In the genomic region with DNA sequence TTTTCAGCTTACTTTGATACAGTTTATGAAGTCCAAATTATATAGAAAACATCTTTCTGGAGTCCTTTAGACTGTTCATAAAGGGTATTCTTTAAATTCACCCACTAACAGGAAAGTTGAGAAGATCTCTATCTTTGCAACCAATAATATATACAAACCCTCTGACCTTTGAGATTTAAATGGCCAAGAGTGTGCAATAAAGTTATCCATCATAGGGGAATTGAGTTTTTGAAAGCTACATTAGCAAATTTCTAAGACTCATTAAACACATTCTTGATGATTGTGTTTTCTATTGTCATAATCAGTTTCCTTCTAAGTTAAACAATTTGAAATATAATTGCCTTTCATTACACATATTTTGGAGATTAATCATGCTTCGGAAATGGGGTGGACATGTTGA, we compare ENCODE assay signal across 25 cellular contexts. TPM values are rescaled to one million over a fixed set of nuclear protein-coding genes. Genes with fewer than 3 reads are reported as not detected.
DNase-seq lines count a peak whose midpoint lies in the region; ATAC-seq, FAIRE-seq and TF ChIP-seq lines count a peak whose summit lies in the region.
"Had no signal": no experiment of that assay in that cellular context is flagged by ENCODE, and none has a peak within 500 bp of the region (broad histone marks: within the 10 kb centered on the region; RNA-seq: fewer than 3 reads in every experiment).

No MANE protein-coding gene starts in this region.

- H3K4me2 ChIP-seq in GM23248 (ENCODE audit: unreplicated experiment): peak overlapping the region; percentile 41
- no peak overlapping the region for H3K4me2 ChIP-seq in IMR-90 (ENCODE audit: low read depth, low read length)
- H3K4me2 ChIP-seq in H1 (ENCODE audit: insufficient read depth in 1 of 2, low read depth in 2 of 2, low read length in 2 of 2): no peak overlapping the region
- H3K4me2 ChIP-seq in smooth muscle cell: peak overlapping the region; percentile 69
- H3K4me2 ChIP-seq: A549 had no signal

- H3K9me1 ChIP-seq in IMR-90 (ENCODE audit: insufficient read depth, low read length): peaks cover 10% of the 10 kb centered on the region

- H2BK12ac ChIP-seq in H1 (ENCODE audit: low read depth, low read length): no peak overlapping the region

- in situ Hi-C loops in GM23248 (cut with MboI): no loop called here
- in situ Hi-C loops in IMR-90 (cut with MboI; ENCODE audit: low sequenced_read_pairs): no loop called here

- H3K79me2 ChIP-seq in GM23248 (ENCODE audit: insufficient read depth): no peaks in the 10 kb centered on the region
- H3K79me2 ChIP-seq in H1 (ENCODE audit: control insufficient read depth in 1 of 2, insufficient read depth in 2 of 2, low read length in 2 of 2): peaks cover 0 to 100% of the 10 kb centered on the region in 2 experiments; a peak in 3 of 4 replicates
- peaks cover 100% of the 10 kb centered on the region for H3K79me2 ChIP-seq in smooth muscle cell (ENCODE audit: low read depth)

- intact Hi-C loops in IMR-90 (cut with micrococcal nuclease): loop anchor here (5.0 kb wide), 5 partner anchors 142 to 342 kb away; partner anchors contain the start of gene PAN3

- peak overlapping the region; percentile 76; the same call in 1 of the 2 replicates for H2BK20ac ChIP-seq in IMR-90 (ENCODE audit: low read depth, low read length)
- no peak overlapping the region for H2BK20ac ChIP-seq in H1 (ENCODE audit: low read length)

- H3K56ac ChIP-seq in IMR-90 (ENCODE audit: extremely low read depth, insufficient read depth, low read length) (no peak overlapping the region), H1 (replicated peaks; ENCODE audit: insufficient read length, low read depth, low read length) (no peak overlapping the region)

- H2AK9ac ChIP-seq in IMR-90 (replicated peaks; ENCODE audit: low read depth, low read length, poor library complexity): no peak overlapping the region

- H4K20me1 ChIP-seq in GM23248 (ENCODE audit: insufficient read depth): no peaks in the 10 kb centered on the region
- peaks cover 3% of the 10 kb centered on the region; the same call in 1 of the 2 replicates for H4K20me1 ChIP-seq in IMR-90 (ENCODE audit: insufficient read depth, low read length)
- H4K20me1 ChIP-seq in H1 (replicated peaks in 1 of 2; ENCODE audit: control insufficient read depth in 1 of 2, insufficient read depth in 2 of 2, low read length in 2 of 2): peaks cover 1 to 7% of the 10 kb centered on the region in 2 experiments
- peaks cover 100% of the 10 kb centered on the region for H4K20me1 ChIP-seq in smooth muscle cell (ENCODE audit: low read depth)

- peak; percentile 19 for FAIRE-seq in H1 (lab: Jason Lieb, UNC)
- FAIRE-seq: A549, D721Med, GM12892, GM18507, GM19239, HTR-8/SVneo had no signal

- H3K23ac ChIP-seq in IMR-90 (ENCODE audit: low read depth, low read length): no peak overlapping the region
- H3K23ac ChIP-seq in H1 (ENCODE audit: insufficient read length): no peak overlapping the region

- dilution Hi-C loops in IMR-90 (cut with HindIII; ENCODE audit: low sequenced_read_pairs, unreplicated experiment): no loop called here

- no peak for TF ChIP-seq EP300 in H1 (IDR thresholded peaks at IDR 0.05; ENCODE audit: borderline replicate concordance in 1 of 2, low read depth in 2 of 2, low read length in 2 of 2)

- H2AK5ac ChIP-seq in IMR-90 (ENCODE audit: low read depth, low read length) (no peak overlapping the region), H1 (ENCODE audit: low read depth, low read length) (no peak overlapping the region)

- TF ChIP-seq CTCF in IMR-90 (conservative IDR thresholded peaks at IDR 0.05; ENCODE audit: low read depth, low read length): no peak
- TF ChIP-seq CTCF in H1 (IDR thresholded peaks at IDR 0.05; ENCODE audit: control extremely low read depth in 1 of 3, insufficient read depth in 1 of 3, low read depth in 1 of 3, low read length in 3 of 3): no peak
- TF ChIP-seq CTCF in smooth muscle cell (IDR thresholded peaks at IDR 0.05; ENCODE audit: borderline replicate concordance, insufficient read depth, poor library complexity, severe bottlenecking): no peak

- no peak overlapping the region for H2AFZ ChIP-seq in GM23248
- H2AFZ ChIP-seq in IMR-90 (replicated peaks; ENCODE audit: low read length, poor library complexity): no peak overlapping the region
- no peak overlapping the region for H2AFZ ChIP-seq in H1 (ENCODE audit: low read length)
- H2AFZ ChIP-seq in smooth muscle cell (ENCODE audit: low read depth): no peak overlapping the region

- peaks cover 54% of the 10 kb centered on the region for H3K4me1 ChIP-seq in GM23248 (ENCODE audit: insufficient read depth)
- H3K4me1 ChIP-seq in IMR-90 (ENCODE audit: control insufficient read depth, insufficient read depth, low read length): peaks cover 15% of the 10 kb centered on the region
- peaks cover 5 to 9% (median 7%) of the 10 kb centered on the region in 4 experiments; a peak in 6 of 7 replicates for H3K4me1 ChIP-seq in H1 (replicated peaks in 1 of 4; ENCODE audit: control insufficient read depth in 3 of 4, insufficient read depth in 4 of 4, low read length in 3 of 4)
- peaks cover 40% of the 10 kb centered on the region for H3K4me1 ChIP-seq in smooth muscle cell (ENCODE audit: low read depth)
- H3K4me1 ChIP-seq: A549 had no signal

- H4K8ac ChIP-seq in IMR-90 (ENCODE audit: low read depth in 2 of 2, low read length in 2 of 2): no peak overlapping the region
- H4K8ac ChIP-seq in H1 (ENCODE audit: extremely low read depth, insufficient read depth, low read length): no peak overlapping the region

- TF ChIP-seq RAD21 in IMR-90 (IDR thresholded peaks at IDR 0.05; ENCODE audit: low read length): no peak
- TF ChIP-seq RAD21 in H1 (IDR thresholded peaks at IDR 0.05 in 1 of 2, conservative IDR thresholded peaks at IDR 0.05 in 1 of 2; ENCODE audit: low read depth in 2 of 2, low read length in 2 of 2): no peak

- POLR2A ChIA-PET in IMR-90 (lab: Charles Lee; ENCODE audit: unreplicated experiment): no interaction called here
- POLR2A ChIA-PET in H1 (lab: Charles Lee; ENCODE audit: partially characterized antibody): interaction anchor here (1.1 to 1.6 kb wide), 2 partner anchors 17 to 52 kb away, joined by 5 read pairs; no protein-coding TSS in a partner anchor

- DNase-seq in GM23248 (no peak), IMR-90 (no peak), H1 (ENCODE audit: low read depth in 1 of 2, low spot score in 2 of 2) (no peak), smooth muscle cell (lab: John Stamatoyannopoulos, UW; ENCODE audit: unreplicated experiment) (no peak), mucosa of gallbladder (ENCODE audit: low spot score) (no peak), DMS 273 treated with DMSO at 0.1 percent for 48 hours (lab: John Stamatoyannopoulos, UW) (no peak)
- DNase-seq: AML-193; Caco-2; CD4-positive, alpha-beta T cell; DMS153; DMS79; GDM1; GOT3; H9; Karpas-422; KBM-7 had no signal

- H3K9ac ChIP-seq in GM23248: no peak overlapping the region
- H3K9ac ChIP-seq in IMR-90 (ENCODE audit: low read depth, low read length): no peak overlapping the region
- no peak overlapping the region for H3K9ac ChIP-seq in H1 (replicated peaks in 1 of 4; ENCODE audit: extremely low read depth in 1 of 4, low read depth in 3 of 4, low read length in 3 of 4)
- H3K9ac ChIP-seq in smooth muscle cell (ENCODE audit: low read depth): no peak overlapping the region

- H3K27me3 ChIP-seq in GM23248 (replicated peaks; ENCODE audit: insufficient read depth): no peaks in the 10 kb centered on the region
- no peaks in the 10 kb centered on the region for H3K27me3 ChIP-seq in IMR-90 (ENCODE audit: control insufficient read depth, insufficient read depth, low read length)
- H3K27me3 ChIP-seq in H1 (replicated peaks in 1 of 4; ENCODE audit: control insufficient read depth in 3 of 4, extremely low read depth in 1 of 4, insufficient read depth in 3 of 4, low read length in 3 of 4): no peaks in the 10 kb centered on the region
- no peaks in the 10 kb centered on the region for H3K27me3 ChIP-seq in smooth muscle cell (ENCODE audit: low read depth)

- no peaks in the 10 kb centered on the region for H3K23me2 ChIP-seq in H1 (ENCODE audit: low read depth, low read length)

- no peaks in the 10 kb centered on the region for H3K9me2 ChIP-seq in GM23248 (ENCODE audit: insufficient read depth)

- H2BK5ac ChIP-seq in IMR-90 (ENCODE audit: low read depth, low read length, poor library complexity, severe bottlenecking) (no peak overlapping the region), H1 (ENCODE audit: low read depth, low read length) (no peak overlapping the region)

- H3K27ac ChIP-seq in GM23248 (no peak overlapping the region), IMR-90 (ENCODE audit: insufficient read depth, low read length) (no peak overlapping the region), H1 (ENCODE audit: low read depth, low read length) (no peak overlapping the region), smooth muscle cell (ENCODE audit: low read depth) (peak overlapping the region; percentile 81)
- H3K27ac ChIP-seq: 22Rv1, A549, C4-2B had no signal

- H4K5ac ChIP-seq in IMR-90 (ENCODE audit: low read depth, low read length): no peak overlapping the region
- no peak overlapping the region for H4K5ac ChIP-seq in H1 (ENCODE audit: insufficient read length, low read depth, low read length)

- no peak overlapping the region for H2BK15ac ChIP-seq in IMR-90 (ENCODE audit: low read depth, low read length)
- H2BK15ac ChIP-seq in H1 (ENCODE audit: low read length): no peak overlapping the region

- CTCF ChIA-PET in IMR-90 (lab: Yijun Ruan, JAX) (interaction anchor here (1.0 kb wide), 1 partner anchor 55 kb away, joined by 4 read pairs; no protein-coding TSS in a partner anchor), H1 (lab: Charles Lee; ENCODE audit: partially characterized antibody) (interaction anchor here (0.5 to 2.1 kb wide), 4 partner anchors 11 to 466 kb away, joined by 3 to 8 read pairs (median 4); no protein-coding TSS in a partner anchor)

- H2BK120ac ChIP-seq in IMR-90 (ENCODE audit: low read depth, low read length) (peak overlapping the region; percentile 68; the same call in 1 of the 2 replicates), H1 (replicated peaks; ENCODE audit: low read depth, low read length) (no peak overlapping the region)

- H3K79me1 ChIP-seq in IMR-90 (ENCODE audit: low read depth in 1 of 2, low read length in 2 of 2) (peaks cover 16 to 43% of the 10 kb centered on the region in 2 experiments), H1 (ENCODE audit: low read depth, low read length) (peaks cover 2% of the 10 kb centered on the region)

- no peaks in the 10 kb centered on the region for H3K9me3 ChIP-seq in GM23248 (ENCODE audit: low read depth)
- H3K9me3 ChIP-seq in IMR-90 (ENCODE audit: control insufficient read depth, insufficient read depth, low read length): no peaks in the 10 kb centered on the region
- H3K9me3 ChIP-seq in H1 (ENCODE audit: insufficient read depth in 2 of 2, low read depth in 1 of 2, low read length in 1 of 2): no peaks in the 10 kb centered on the region; a peak in 1 of 4 replicates
- no peaks in the 10 kb centered on the region for H3K9me3 ChIP-seq in smooth muscle cell (replicated peaks; ENCODE audit: low read depth)
- H3K9me3 ChIP-seq: A549, Caco-2 had no signal

- no peak overlapping the region for H3K18ac ChIP-seq in IMR-90 (ENCODE audit: low read depth, low read length)
- H3K18ac ChIP-seq in H1 (ENCODE audit: extremely low read depth, low read length): no peak overlapping the region

- H3K4me3 ChIP-seq in GM23248: no peak overlapping the region
- no peak overlapping the region for H3K4me3 ChIP-seq in IMR-90 (ENCODE audit: insufficient read depth, low read depth, low read length)
- H3K4me3 ChIP-seq in H1 (ENCODE audit: extremely low read depth in 1 of 4, insufficient read depth in 2 of 4, low read depth in 3 of 4, low read length in 4 of 4): no peak overlapping the region
- H3K4me3 ChIP-seq in smooth muscle cell: no peak overlapping the region
- H3K4me3 ChIP-seq: A549 had no signal

- H3K36me3 ChIP-seq in GM23248 (ENCODE audit: low read depth) (no peaks in the 10 kb centered on the region), IMR-90 (ENCODE audit: control insufficient read depth, insufficient read depth, low read length) (no peaks in the 10 kb centered on the region; the same call in 1 of the 2 replicates), H1 (ENCODE audit: control insufficient read depth in 2 of 4, insufficient read depth in 4 of 4, low read length in 3 of 4) (no peaks in the 10 kb centered on the region; a peak in 2 of 8 replicates), smooth muscle cell (ENCODE audit: low read depth) (no peaks in the 10 kb centered on the region)

- ATAC-seq in IMR-90 (ENCODE audit: low read depth) (no peak), GM21390 (IDR thresholded peaks at IDR 0.05; ENCODE audit: unreplicated experiment) (no peak)
- ATAC-seq: A549 had no signal

- BruUV-seq in IMR-90 (replicated peaks; lab: Mats Ljungman, UMichigan): no TSS peak

- WGBS in GM23248 (ENCODE audit: low coverage in 1 of 2, low lambda C conversion rate in 2 of 2, missing lambda C conversion rate in 2 of 2), 2 experiments: 74 to 89% methylated on average over 1 of the region's 1 CpG
- no CpG with 5 or more reads among the region's 1 CpG for WGBS in IMR-90 (ENCODE audit: extremely low coverage in 2 of 2, insufficient read length in 1 of 2), 2 experiments
- WGBS in H1 (ENCODE audit: extremely low coverage in 1 of 2, insufficient coverage in 1 of 2, insufficient read length in 1 of 2, insufficient replicate concordance in 2 of 2, low coverage in 1 of 2, low lambda C conversion rate in 2 of 2, missing lambda C conversion rate in 1 of 2), 2 experiments: 100% methylated on average over 1 of the region's 1 CpG; no CpG with 5 or more reads in 1 of the 2 experiments
- 86% methylated on average over 1 of the region's 1 CpG for WGBS in smooth muscle cell (ENCODE audit: low lambda C conversion rate)

- H3F3A ChIP-seq in GM23248 (ENCODE audit: insufficient read depth): peaks cover 49% of the 10 kb centered on the region
- peaks cover 60% of the 10 kb centered on the region for H3F3A ChIP-seq in smooth muscle cell (ENCODE audit: low read depth)

- TF ChIP-seq POLR2A in IMR-90 (IDR thresholded peaks at IDR 0.05; ENCODE audit: low read depth, low read length) (no peak), H1 (IDR thresholded peaks at IDR 0.05; ENCODE audit: control extremely low read depth in 1 of 2, low read depth in 2 of 2, low read length in 2 of 2) (no peak)

- no peak overlapping the region for H3K4ac ChIP-seq in IMR-90 (ENCODE audit: low read depth, low read length)
- H3K4ac ChIP-seq in H1 (replicated peaks; ENCODE audit: insufficient read length, low read depth, low read length): no peak overlapping the region

- H3K14ac ChIP-seq in IMR-90 (replicated peaks; ENCODE audit: low read depth, low read length): no peak overlapping the region
- H3K14ac ChIP-seq in H1 (ENCODE audit: insufficient read length): no peak overlapping the region

- H4K91ac ChIP-seq in IMR-90 (ENCODE audit: insufficient read depth, low read depth, low read length): no peak overlapping the region
- no peak overlapping the region for H4K91ac ChIP-seq in H1 (replicated peaks; ENCODE audit: insufficient read length, low read length)

RNA-seq across cellular contexts. Expression of gene FLT1, which starts 15.9 kb away (rescaled TPM):
- 18.6 and 26.6 TPM in 2 replicates for total RNA-seq in GM23248 (2014; rRNA removed; shearing (Covaris generic))
- polyA plus RNA-seq in GM23248 (2016; fragmentation: Nextera tagmentation; extraction: Ambion mirVana) (11.3 and 12.9 TPM in 2 replicates), IMR-90 (2012; rRNA removed) (4.4 and 4.5 TPM in 2 replicates), H1 (2011; rRNA removed) (19.7 and 25.3 TPM in 2 replicates), smooth muscle cell (329 and 495 TPM in 2 replicates)
- total RNA-seq in IMR-90 (2012; rRNA removed) (10.0 and 10.4 TPM in 2 replicates), smooth muscle cell (738 and 786 TPM in 2 replicates), mucosa of gallbladder (23.6 TPM)
- 1.6 and 2.5 TPM in 2 replicates for polyA plus RNA-seq in IMR-90 (2012; cell fraction: cytosol; rRNA removed)
- 1.3 and 3.9 TPM in 2 replicates for polyA plus RNA-seq in IMR-90 (2012; cell fraction: nucleus; rRNA removed; ENCODE audit: low replicate concordance)
- 82.1 and 90.2 TPM in 2 replicates for total RNA-seq in H1 (2021; fragmentation: NEBNext Ultra II Directional; extraction: Animal tissue kit (Norgen Biotek cat#: 25700))
- 23.1 TPM for polyA plus RNA-seq in H1 (2011; cell fraction: cytosol; rRNA removed)
- polyA plus RNA-seq in H1 (2011; cell fraction: nucleus; rRNA removed): 64.4 TPM
- 31.7 to 56.7 TPM (median 41.7 TPM) in 4 replicates for polyA plus RNA-seq in H1 (2012, experiment 1 of 2)
- 3.4 TPM for polyA plus RNA-seq in H1 (2012, experiment 2 of 2)
- polyA plus RNA-seq in H1 (2013, experiment 1 of 2): 79.6 TPM
- polyA plus RNA-seq in H1 (2013, experiment 2 of 2): 76.6 TPM
- 73.4 and 80.6 TPM in 2 replicates for polyA minus RNA-seq in H1 (2011; rRNA and poly(A)+ RNA removed)
- 41.2 TPM for polyA minus RNA-seq in H1 (2011; cell fraction: cytosol; rRNA and poly(A)+ RNA removed)
- 70.9 TPM for polyA minus RNA-seq in H1 (2011; cell fraction: nucleus; rRNA and poly(A)+ RNA removed)
- polyA plus RNA-seq: A549 had no signal

Comparison
In these comparisons a context has a peak if more than half of its experiments do, and no peak if none do; other contexts are left out.
1. H3K4me2 ChIP-seq: peak in GM23248 (single experiment) and smooth muscle cell (single experiment); none in IMR-90 (single experiment) and H1 (0 of 2).